In the genomic region with DNA sequence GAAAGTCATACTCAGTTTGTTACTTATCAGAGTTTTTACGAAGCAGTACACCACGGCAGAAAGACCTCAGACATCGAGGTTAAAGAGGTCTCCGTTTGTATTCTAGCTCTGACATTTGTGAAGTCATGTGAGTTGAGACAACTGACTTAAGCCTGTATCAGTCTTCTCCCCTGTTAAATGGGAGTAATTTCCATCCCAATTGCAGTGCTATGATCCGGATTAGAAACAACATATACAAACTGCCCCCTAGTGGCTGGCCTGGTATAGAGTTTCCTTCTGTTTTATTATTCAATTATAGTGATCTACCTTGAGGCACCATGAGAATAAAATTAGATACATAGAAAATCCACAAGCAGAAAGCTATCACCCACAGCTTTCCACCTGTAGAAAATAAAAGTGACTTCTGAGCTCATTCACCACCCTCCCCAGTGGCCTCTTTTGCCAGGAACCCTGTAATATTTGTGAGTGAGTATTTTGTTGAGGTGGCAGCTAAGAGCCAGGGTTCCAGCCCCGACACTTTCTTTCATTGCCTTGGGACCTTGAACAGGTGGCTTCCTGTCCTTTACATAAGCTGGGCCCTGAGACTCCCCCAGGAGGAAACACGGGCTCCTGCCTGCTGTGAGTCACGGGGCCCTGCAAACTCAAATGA, we compare ENCODE assay signal across 9 cellular contexts.
DNase-seq lines count a peak whose midpoint lies in the region; ATAC-seq, FAIRE-seq and TF ChIP-seq lines count a peak whose summit lies in the region.
"Had no signal": no experiment of that assay in that cellular context is flagged by ENCODE, and none has a peak within 500 bp of the region (broad histone marks: within the 10 kb centered on the region; RNA-seq: fewer than 3 reads in every experiment).

No MANE protein-coding gene starts in this region.

- in situ Hi-C loops in K562 (cut with MboI): loop anchor here (25.0 kb wide), 1 partner anchor 598 kb away; no protein-coding TSS in a partner anchor

- no peaks in the 10 kb centered on the region for H3K4me1 ChIP-seq in K562 (replicated peaks in 1 of 2; ENCODE audit: control insufficient read depth in 2 of 2, insufficient read depth in 2 of 2, low read length in 2 of 2)

- no peak for TF ChIP-seq EP300 in K562 (IDR thresholded peaks at IDR 0.05; ENCODE audit: low read length)

- CTCF ChIA-PET in K562 (lab: Yijun Ruan, JAX; ENCODE audit: low intra/inter-chr PET ratio): interaction anchor here (0.6 to 0.7 kb wide), 2 partner anchors 590 to 592 kb away, joined by 3 read pairs; no protein-coding TSS in a partner anchor

- no peak overlapping the region for H3K4me2 ChIP-seq in K562 (ENCODE audit: insufficient read depth, low read length)

- TF ChIP-seq CTCF in K562 (IDR thresholded peaks at IDR 0.05 in 2 of 3, conservative IDR thresholded peaks at IDR 0.05 in 1 of 3; ENCODE audit: insufficient read depth in 2 of 3, low read depth in 1 of 3, low read length in 3 of 3): peak; percentile 45 to 63 (median 55); a peak in 4 of 6 replicates

- peak; percentile 30 to 65; a peak in 3 of 4 replicates for TF ChIP-seq RAD21 in K562 (CRISPR knock-in tag; conservative IDR thresholded peaks at IDR 0.05 in 1 of 2, IDR thresholded peaks at IDR 0.05 in 1 of 2)

- peak; percentile 63 for FAIRE-seq in K562 (lab: Jason Lieb, UNC)

- H3K9me3 ChIP-seq in K562 (replicated peaks; ENCODE audit: control insufficient read depth, insufficient read depth, low read depth, low read length): no peaks in the 10 kb centered on the region

- no peak overlapping the region for H3K27ac ChIP-seq in K562 (ENCODE audit: extremely low read depth, low read depth, low read length)

- no peak overlapping the region for H2AFZ ChIP-seq in K562 (ENCODE audit: low read depth, low read length)

- no TSS peak for BruUV-seq in K562 (replicated peaks; lab: Mats Ljungman, UMichigan)

- H3K79me2 ChIP-seq in K562 (ENCODE audit: control insufficient read depth, insufficient read depth, low read length): no peaks in the 10 kb centered on the region

- peak; percentile 10 for DNase-seq in NCI-H1092 treated with DMSO at 0.1 percent for 48 hours (lab: John Stamatoyannopoulos, UW)
- no peak for DNase-seq in NCI-H1092 (lab: John Stamatoyannopoulos, UW)
- DNase-seq in HuH-7 (ENCODE audit: low spot score): peak; percentile 40
- peak; percentile 33 to 55 (median 44) for DNase-seq in K562 (ENCODE audit: extremely low read depth in 1 of 4, low spot score in 3 of 4)
- peak; percentile 11 for DNase-seq in mucosa of gallbladder (ENCODE audit: low spot score)
- DNase-seq in activated gamma-delta T cell treated with Interleukin-2 at 50 U/mL for 16 hours: no peak
- no peak for DNase-seq in globus pallidus (ENCODE audit: low spot score)
- DNase-seq in GM19238 (ENCODE audit: insufficient read length, low spot score): no peak
- DNase-seq: naive B cell had no signal

- peaks cover 0 to 16% of the 10 kb centered on the region in 2 experiments; a peak in 3 of 5 replicates for H3K27me3 ChIP-seq in K562 (ENCODE audit: control insufficient read depth in 2 of 2, insufficient read depth in 2 of 2, low read length in 2 of 2)

- no peaks in the 10 kb centered on the region for H3K9me1 ChIP-seq in K562 (ENCODE audit: control insufficient read depth, insufficient read depth, low read length)

- ATAC-seq in K562: peak; percentile 70

- intact Hi-C loops in K562 (cut with micrococcal nuclease): loop anchor here (5.0 kb wide), 3 partner anchors 228 to 593 kb away; no protein-coding TSS in a partner anchor

- H3K4me3 ChIP-seq in K562: no peak overlapping the region

- no peaks in the 10 kb centered on the region for H4K20me1 ChIP-seq in K562 (replicated peaks; ENCODE audit: control insufficient read depth, insufficient read depth, low read length)

- H3K36me3 ChIP-seq in K562 (ENCODE audit: control insufficient read depth, insufficient read depth, low read length): no peaks in the 10 kb centered on the region

- no peak overlapping the region for H3K9ac ChIP-seq in K562 (ENCODE audit: insufficient read depth in 1 of 2, low read depth in 2 of 2, low read length in 2 of 2)

- 4% methylated on average over 8 of the region's 8 CpGs for WGBS in K562 (ENCODE audit: insufficient coverage, low coverage, missing lambda C conversion rate)

- POLR2A ChIA-PET in K562 (lab: Yijun Ruan, JAX): no interaction called here

- no peak for TF ChIP-seq POLR2A in K562 (conservative IDR thresholded peaks at IDR 0.05)

TF ChIP-seq in K562, 482 proteins besides CTCF, POLR2A, EP300 and RAD21:
- TF ChIP-seq CBX2 (IDR thresholded peaks at IDR 0.05; ENCODE audit: insufficient read depth, low read length, poor library complexity, severe bottlenecking) (no peak), PHF21A (IDR thresholded peaks at IDR 0.05; ENCODE audit: borderline replicate concordance, low read depth) (no peak), RBM25 (IDR thresholded peaks at IDR 0.05; ENCODE audit: low read depth, low read length, severe bottlenecking) (peak; percentile 74), BCOR (IDR thresholded peaks at IDR 0.05) (0 out of 2 replicates have a peak, but pooled peaks have one; percentile 15), ZNF408 (CRISPR knock-in tag; IDR thresholded peaks at IDR 0.05; ENCODE audit: low read depth) (no peak), SMC3 (conservative IDR thresholded peaks at IDR 0.05; ENCODE audit: insufficient read depth, low read depth, low read length) (peak; percentile 52), BDP1 (IDR thresholded peaks at IDR 0.05; ENCODE audit: insufficient read depth, insufficient read length) (no peak), ESRRA (IDR thresholded peaks at IDR 0.05; ENCODE audit: borderline replicate concordance, low read depth) (peak; percentile 52; the same call in 1 of the 2 replicates), MAFK (IDR thresholded peaks at IDR 0.05; ENCODE audit: low read length) (no peak)

Comparison
In these comparisons a context has a peak if more than half of its experiments do, and no peak if none do; other contexts are left out.
1. DNase-seq: peak in NCI-H1092 treated with DMSO at 0.1 percent for 48 hours (single experiment), HuH-7 (single experiment), K562 (4 of 4) and mucosa of gallbladder (single experiment); none in NCI-H1092 (single experiment), activated gamma-delta T cell treated with Interleukin-2 at 50 U/mL for 16 hours (single experiment), globus pallidus (single experiment) and GM19238 (single experiment).